In the genomic region with DNA sequence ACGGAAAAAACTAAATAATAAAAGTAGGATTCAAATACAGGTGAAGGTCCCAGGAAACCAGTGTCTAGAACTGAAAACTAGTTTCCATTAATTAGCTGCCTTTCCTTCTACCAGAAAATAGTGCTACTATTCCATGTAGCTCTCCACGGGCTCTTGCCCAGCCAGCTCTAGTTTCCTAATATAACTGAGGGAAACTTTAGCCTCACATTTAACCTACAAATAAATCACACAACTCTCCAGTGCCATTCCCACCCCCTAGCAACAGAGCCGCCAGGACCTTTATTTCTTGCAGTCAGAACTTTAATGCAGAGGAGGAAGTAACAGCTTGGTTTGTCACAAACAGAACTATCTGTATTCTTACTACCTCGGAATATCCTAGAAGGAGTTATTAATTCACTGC, we compare ENCODE assay signal across 1 cellular context.
TF ChIP-seq lines count a peak whose summit lies in the region.

No MANE protein-coding gene starts in this region.

TF ChIP-seq in WTC11, 78 proteins besides CTCF, POLR2A, EP300 and RAD21 (continued from another document):
- TF ChIP-seq, protein P1, sequence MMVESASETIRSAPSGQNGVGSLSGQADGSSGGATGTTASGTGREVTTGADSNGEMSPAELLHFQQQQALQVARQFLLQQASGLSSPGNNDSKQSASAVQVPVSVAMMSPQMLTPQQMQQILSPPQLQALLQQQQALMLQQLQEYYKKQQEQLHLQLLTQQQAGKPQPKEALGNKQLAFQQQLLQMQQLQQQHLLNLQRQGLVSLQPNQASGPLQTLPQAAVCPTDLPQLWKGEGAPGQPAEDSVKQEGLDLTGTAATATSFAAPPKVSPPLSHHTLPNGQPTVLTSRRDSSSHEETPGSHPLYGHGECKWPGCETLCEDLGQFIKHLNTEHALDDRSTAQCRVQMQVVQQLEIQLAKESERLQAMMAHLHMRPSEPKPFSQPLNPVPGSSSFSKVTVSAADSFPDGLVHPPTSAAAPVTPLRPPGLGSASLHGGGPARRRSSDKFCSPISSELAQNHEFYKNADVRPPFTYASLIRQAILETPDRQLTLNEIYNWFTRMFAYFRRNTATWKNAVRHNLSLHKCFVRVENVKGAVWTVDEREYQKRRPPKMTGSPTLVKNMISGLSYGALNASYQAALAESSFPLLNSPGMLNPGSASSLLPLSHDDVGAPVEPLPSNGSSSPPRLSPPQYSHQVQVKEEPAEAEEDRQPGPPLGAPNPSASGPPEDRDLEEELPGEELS (CRISPR knock-in tag; IDR thresholded peaks at IDR 0.05) = no peak
- no peak for TF ChIP-seq CBFB (CRISPR knock-in tag; IDR thresholded peaks at IDR 0.05; ENCODE audit: low read depth)
